9 cellular contexts compared by ENCODE assay signal in the genomic region with DNA sequence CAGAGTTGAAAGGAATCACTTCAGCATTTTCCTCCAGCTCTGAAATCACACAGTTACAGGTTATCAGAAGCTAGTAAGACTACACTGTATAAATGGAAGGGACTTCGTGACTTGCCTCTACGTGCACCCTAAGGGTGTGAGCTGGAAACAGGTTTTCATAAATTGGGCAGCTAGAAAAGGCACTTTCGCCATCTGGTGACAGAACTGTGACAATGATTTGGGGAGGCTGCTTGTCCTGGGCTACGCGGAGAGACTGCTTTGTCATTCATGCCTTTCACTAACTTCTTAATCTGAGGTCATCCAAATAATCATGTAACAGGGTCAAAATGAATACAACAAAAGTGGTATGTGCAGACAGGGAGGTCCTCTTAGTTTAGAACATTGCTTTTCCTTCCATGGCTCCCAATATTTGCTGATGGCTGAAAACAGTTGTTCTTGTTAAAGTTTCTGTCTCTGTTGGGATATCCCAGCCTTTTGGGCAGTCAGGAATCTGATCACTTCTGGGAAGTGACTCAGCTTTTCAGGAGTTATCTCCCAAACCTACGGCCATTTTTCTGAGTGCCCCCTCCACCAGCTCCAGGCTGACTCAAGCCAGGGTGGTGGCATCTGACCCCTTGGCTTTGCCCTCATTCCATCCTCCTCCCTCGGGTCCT. TPM values are rescaled to one million over a fixed set of nuclear protein-coding genes. Genes with fewer than 3 reads are reported as not detected.
A peak's percentile ranks its signal among the peaks of the same experiment; 100 is the strongest.
DNase-seq lines count a peak whose midpoint lies in the region; ATAC-seq and TF ChIP-seq lines count a peak whose summit lies in the region.
"Had no signal": no experiment of that assay in that cellular context is flagged by ENCODE, and none has a peak within 500 bp of the region (broad histone marks: within the 10 kb centered on the region; RNA-seq: fewer than 3 reads in every experiment).

No MANE protein-coding gene starts in this region.

- CTCF ChIA-PET in WTC11 (lab: Charles Lee) = interaction anchor here (0.9 to 3.6 kb wide), 10 partner anchors 15 to 916 kb away, joined by 3 to 39 read pairs (median 5); no protein-coding TSS in a partner anchor

- H3K4me1 Mint-ChIP-seq in WTC11 = peaks cover 22% of the 10 kb centered on the region

- no peaks in the 10 kb centered on the region for H3K36me3 ChIP-seq in mucosa of descending colon (ENCODE audit: low read depth)
- H3K36me3 ChIP-seq in aorta (ENCODE audit: control insufficient read depth in 1 of 2, insufficient read depth in 2 of 2, low read length in 1 of 2) = no peaks in the 10 kb centered on the region
- H3K36me3 ChIP-seq in tibial nerve = no peaks in the 10 kb centered on the region

- TF ChIP-seq CTCF in GM12864 (IDR thresholded peaks at IDR 0.05; ENCODE audit: low read depth, low read length, missing control alignments) = peak; percentile 65
- peak; percentile 55 for TF ChIP-seq CTCF in GM20000 (IDR thresholded peaks at IDR 0.05; ENCODE audit: extremely low read depth, missing control alignments)
- no peak for TF ChIP-seq CTCF in WTC11 (IDR thresholded peaks at IDR 0.05)
- no peak for TF ChIP-seq CTCF in mucosa of descending colon (IDR thresholded peaks at IDR 0.05)
- TF ChIP-seq CTCF in tibial nerve (IDR thresholded peaks at IDR 0.05) = peak in 1 of 5 experiments; percentile 23

- H3K9me3 Mint-ChIP-seq in WTC11 = peaks cover 24% of the 10 kb centered on the region

- H3K4me1 ChIP-seq in mucosa of descending colon (ENCODE audit: low read depth) (no peaks in the 10 kb centered on the region), aorta (ENCODE audit: control insufficient read depth in 1 of 2, insufficient read depth in 2 of 2, low read length in 2 of 2) (no peaks in the 10 kb centered on the region), tibial nerve (no peaks in the 10 kb centered on the region)

- H3K4me3 ChIP-seq in GM12864 (ENCODE audit: low read depth, low read length) (no peak overlapping the region), mucosa of descending colon (no peak overlapping the region), aorta (ENCODE audit: low read length in 2 of 2) (no peak overlapping the region), tibial nerve (no peak overlapping the region)

- H3K36me3 Mint-ChIP-seq in WTC11 = peaks cover 7% of the 10 kb centered on the region; the same call in 1 of the 2 replicates

- H3K9me3 ChIP-seq in mucosa of descending colon = no peaks in the 10 kb centered on the region
- H3K9me3 ChIP-seq in aorta (ENCODE audit: control insufficient read depth, low read length) = peaks cover 1% of the 10 kb centered on the region
- H3K9me3 ChIP-seq in tibial nerve = no peaks in the 10 kb centered on the region

- no peak for TF ChIP-seq EP300 in tibial nerve (IDR thresholded peaks at IDR 0.05)

- no peak overlapping the region for H3K4me3 Mint-ChIP-seq in WTC11

- WGBS in aorta, 2 donors = 24 to 26% methylated on average over 7 of the region's 7 CpGs
- 15 to 17% methylated on average over 7 of the region's 7 CpGs for WGBS in tibial nerve, 2 donors

- intact Hi-C loops in mucosa of descending colon (cut with DNase I, micrococcal nuclease) = no loop called here
- intact Hi-C loops in aorta (cut with DNase I) = no loop called here

- H3K27ac ChIP-seq in aorta (ENCODE audit: low read depth in 1 of 2, low read length in 2 of 2) (no peak overlapping the region), tibial nerve (no peak overlapping the region)

- POLR2A ChIA-PET in WTC11 (lab: Charles Lee) = no interaction called here

- H3K27ac Mint-ChIP-seq in WTC11 = peak overlapping the region; percentile 9; the same call in 1 of the 2 replicates

- no peak for DNase-seq in GM12864 (ENCODE audit: low read depth)
- peak; percentile 67 for DNase-seq in GM20000 (ENCODE audit: low spot score)
- DNase-seq in WTC11 (ENCODE audit: low spot score) = peak; percentile 48
- DNase-seq in mucosa of descending colon = peak in 1 of 3 donors; percentile 60
- no peak for DNase-seq in aorta
- DNase-seq in stimulated activated naive CD4-positive, alpha-beta T cell treated with Interleukin-2 at 50 U/mL for 16 hours (lab: John Stamatoyannopoulos, UW) = no peak
- DNase-seq in tibial nerve (ENCODE audit: low spot score in 2 of 2) = no peak

- peaks cover 4% of the 10 kb centered on the region; the same call in 1 of the 2 replicates for H3K27me3 Mint-ChIP-seq in WTC11 (ENCODE audit: low read depth)

- ATAC-seq in HG03571 (IDR thresholded peaks at IDR 0.05; ENCODE audit: unreplicated experiment) = peak; percentile 56
- ATAC-seq in WTC11 = peak; percentile 83
- ATAC-seq in mucosa of descending colon = peak; percentile 75
- no peak for ATAC-seq in aorta (ENCODE audit: low FRiP score)

- no peaks in the 10 kb centered on the region for H3K27me3 ChIP-seq in aorta (ENCODE audit: control insufficient read depth in 1 of 2, insufficient read depth in 2 of 2, low read length in 1 of 2)
- no peaks in the 10 kb centered on the region for H3K27me3 ChIP-seq in tibial nerve

- no peak for TF ChIP-seq POLR2A in tibial nerve (IDR thresholded peaks at IDR 0.05)

TF ChIP-seq in WTC11, 78 proteins besides CTCF, POLR2A, EP300 and RAD21:
- TF ChIP-seq, protein P1, sequence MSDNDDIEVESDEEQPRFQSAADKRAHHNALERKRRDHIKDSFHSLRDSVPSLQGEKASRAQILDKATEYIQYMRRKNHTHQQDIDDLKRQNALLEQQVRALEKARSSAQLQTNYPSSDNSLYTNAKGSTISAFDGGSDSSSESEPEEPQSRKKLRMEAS (CRISPR knock-in tag; IDR thresholded peaks at IDR 0.05) = 0 out of 2 replicates have a peak, but pooled peaks have one; percentile 31
- TF ChIP-seq SP1 (CRISPR knock-in tag; conservative IDR thresholded peaks at IDR 0.05) (0 out of 2 replicates have a peak, but pooled peaks have one; percentile 21), ZBTB43 (CRISPR knock-in tag; IDR thresholded peaks at IDR 0.05) (no peak), NFE2L1 (CRISPR knock-in tag; IDR thresholded peaks at IDR 0.05) (peak; percentile 59; the same call in 1 of the 2 replicates), ZNF425 (CRISPR knock-in tag; conservative IDR thresholded peaks at IDR 0.05) (no peak)

RNA-seq across cellular contexts. Expression of gene VWC2, which starts 17.8 kb away (rescaled TPM):
- 0.79 to 0.85 TPM (median 0.82 TPM) in 3 replicates for total RNA-seq in WTC11 (2021)
- total RNA-seq in mucosa of descending colon = under 1 TPM; 0.06 to 0.17 (median 0.14) TPM
- total RNA-seq in aorta = not detected
- under 1 TPM in 1 of 2 donors, not detected in 1; 0.03 TPM for polyA plus RNA-seq in aorta
- total RNA-seq in tibial nerve = under 1 TPM; under 0.01 to 0.20 (median under 0.01) TPM
- total RNA-seq: endothelial cell of umbilical vein had no signal
- polyA plus RNA-seq: endothelial cell of umbilical vein had no signal

Comparison
In these comparisons a context has a peak if more than half of its experiments do, and no peak if none do; other contexts are left out.
1. DNase-seq: peak in GM20000 (single experiment) and WTC11 (single experiment); none in GM12864 (single experiment), aorta (0 of 2), stimulated activated naive CD4-positive, alpha-beta T cell treated with Interleukin-2 at 50 U/mL for 16 hours (single experiment) and tibial nerve (0 of 2).
2. CTCF ChIP-seq: peak in GM12864 (single experiment) and GM20000 (single experiment); none in WTC11 (single experiment) and mucosa of descending colon (single experiment).